Comparison of ENCODE assay signal across 11 cellular contexts in the genomic region with DNA sequence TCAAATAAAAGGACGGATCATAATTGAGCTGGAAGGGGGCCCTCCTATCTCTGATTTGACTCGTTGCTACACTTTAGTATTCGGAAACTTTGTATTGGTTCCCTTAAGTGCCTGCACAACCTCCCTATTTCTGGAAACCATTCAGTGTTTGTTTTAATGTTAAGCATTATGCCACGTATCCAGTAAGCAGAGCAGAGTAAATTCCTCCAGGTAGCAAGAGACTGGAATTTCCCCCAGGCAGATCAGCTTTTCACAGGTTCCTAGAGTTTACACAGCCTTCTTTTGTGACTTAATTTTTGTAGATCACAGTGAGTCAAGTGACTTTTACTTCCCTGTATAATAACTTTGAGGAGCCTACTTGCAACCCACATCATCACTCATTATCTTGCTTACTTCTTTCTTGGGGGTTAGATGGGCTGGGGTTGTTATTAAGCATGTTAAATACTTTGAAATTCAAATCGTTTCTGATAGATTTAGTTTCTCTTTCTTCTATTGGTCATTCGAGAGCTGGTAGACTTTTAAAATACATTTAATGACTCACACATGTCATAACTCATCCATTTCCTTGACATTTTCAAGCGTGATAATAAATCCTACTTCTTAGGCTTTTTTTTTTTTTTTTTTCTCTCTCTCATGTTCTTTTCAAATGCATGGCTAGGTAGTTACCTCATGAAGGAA.
DNase-seq lines count a peak whose midpoint lies in the region; ATAC-seq, FAIRE-seq and TF ChIP-seq lines count a peak whose summit lies in the region.
"Had no signal": no experiment of that assay in that cellular context is flagged by ENCODE, and none has a peak within 500 bp of the region (broad histone marks: within the 10 kb centered on the region; RNA-seq: fewer than 3 reads in every experiment).

No MANE protein-coding gene starts in this region.

- no peaks in the 10 kb centered on the region for H4K20me1 ChIP-seq in neural cell (ENCODE audit: insufficient read depth)

- no peaks in the 10 kb centered on the region for H3K36me3 ChIP-seq in neural cell (ENCODE audit: insufficient read depth, low read length)

- peaks cover 27% of the 10 kb centered on the region for H3K79me2 ChIP-seq in neural cell (replicated peaks; ENCODE audit: insufficient read depth, low read length)

- ATAC-seq in esophagus mucosa (peak; percentile 81), HG03442 (IDR thresholded peaks at IDR 0.05; ENCODE audit: unreplicated experiment) (no peak), HG03342 (IDR thresholded peaks at IDR 0.05; ENCODE audit: unreplicated experiment) (no peak), GM19351 (IDR thresholded peaks at IDR 0.05; ENCODE audit: unreplicated experiment) (no peak)

- no peak overlapping the region for H3K4me2 ChIP-seq in neural cell (ENCODE audit: low read length)

- no peak for FAIRE-seq in D721Med (lab: Jason Lieb, UNC)

- TF ChIP-seq CTCF in neural cell (IDR thresholded peaks at IDR 0.05; ENCODE audit: poor library complexity, severe bottlenecking): no peak
- TF ChIP-seq CTCF in D721Med (IDR thresholded peaks at IDR 0.05; ENCODE audit: insufficient read depth, missing control alignments): no peak

- H3K27ac ChIP-seq in neural cell (ENCODE audit: low read length): no peak overlapping the region
- H3K27ac ChIP-seq: GM23248 had no signal

- no peaks in the 10 kb centered on the region for H3K9me3 ChIP-seq in neural cell (ENCODE audit: low read length)

- peak; percentile 7 for DNase-seq in Daoy (ENCODE audit: low read depth)
- peak; percentile 60 for DNase-seq in NOMO-1 treated with DMSO at 0.1 percent for 48 hours (lab: John Stamatoyannopoulos, UW; ENCODE audit: unreplicated experiment)
- DNase-seq in D721Med (ENCODE audit: insufficient read length, low spot score): no peak
- DNase-seq: naive B cell, T1000 had no signal

- H3K4me3 ChIP-seq in neural cell (ENCODE audit: low read length): no peak overlapping the region
- H3K4me3 ChIP-seq: GM23248 had no signal

- TF ChIP-seq RAD21 in neural cell (conservative IDR thresholded peaks at IDR 0.05): no peak

- TF ChIP-seq EP300 in neural cell (conservative IDR thresholded peaks at IDR 0.05; ENCODE audit: poor library complexity, severe bottlenecking): peak; percentile 38

- H2AFZ ChIP-seq in neural cell (ENCODE audit: low read depth, low read length): no peak overlapping the region
- H2AFZ ChIP-seq: GM23248 had no signal

- H3F3A ChIP-seq in neural cell (ENCODE audit: insufficient read depth, low read length, poor library complexity, severe bottlenecking): peaks cover 8% of the 10 kb centered on the region

- H3K27me3 ChIP-seq in neural cell (ENCODE audit: insufficient read depth, low read depth, low read length): no peaks in the 10 kb centered on the region

- no peak overlapping the region for H3K9ac ChIP-seq in neural cell (ENCODE audit: low read length)
- H3K9ac ChIP-seq: GM23248 had no signal

- no peaks in the 10 kb centered on the region for H3K9me2 ChIP-seq in neural cell (ENCODE audit: insufficient read depth, low read length)

TF ChIP-seq in neural cell, 6 proteins besides CTCF, POLR2A, EP300 and RAD21:
- TF ChIP-seq TAF1 (IDR thresholded peaks at IDR 0.05; ENCODE audit: low read depth) (no peak), MXI1 (conservative IDR thresholded peaks at IDR 0.05; ENCODE audit: poor library complexity, severe bottlenecking) (no peak), SMC3 (conservative IDR thresholded peaks at IDR 0.05; ENCODE audit: poor library complexity) (no peak), POLR2AphosphoS5 (IDR thresholded peaks at IDR 0.05) (no peak), EZH2 (IDR thresholded peaks at IDR 0.05; ENCODE audit: borderline replicate concordance, insufficient read depth, low read length, poor library complexity, severe bottlenecking) (no peak)
- TF ChIP-seq, protein P1, sequence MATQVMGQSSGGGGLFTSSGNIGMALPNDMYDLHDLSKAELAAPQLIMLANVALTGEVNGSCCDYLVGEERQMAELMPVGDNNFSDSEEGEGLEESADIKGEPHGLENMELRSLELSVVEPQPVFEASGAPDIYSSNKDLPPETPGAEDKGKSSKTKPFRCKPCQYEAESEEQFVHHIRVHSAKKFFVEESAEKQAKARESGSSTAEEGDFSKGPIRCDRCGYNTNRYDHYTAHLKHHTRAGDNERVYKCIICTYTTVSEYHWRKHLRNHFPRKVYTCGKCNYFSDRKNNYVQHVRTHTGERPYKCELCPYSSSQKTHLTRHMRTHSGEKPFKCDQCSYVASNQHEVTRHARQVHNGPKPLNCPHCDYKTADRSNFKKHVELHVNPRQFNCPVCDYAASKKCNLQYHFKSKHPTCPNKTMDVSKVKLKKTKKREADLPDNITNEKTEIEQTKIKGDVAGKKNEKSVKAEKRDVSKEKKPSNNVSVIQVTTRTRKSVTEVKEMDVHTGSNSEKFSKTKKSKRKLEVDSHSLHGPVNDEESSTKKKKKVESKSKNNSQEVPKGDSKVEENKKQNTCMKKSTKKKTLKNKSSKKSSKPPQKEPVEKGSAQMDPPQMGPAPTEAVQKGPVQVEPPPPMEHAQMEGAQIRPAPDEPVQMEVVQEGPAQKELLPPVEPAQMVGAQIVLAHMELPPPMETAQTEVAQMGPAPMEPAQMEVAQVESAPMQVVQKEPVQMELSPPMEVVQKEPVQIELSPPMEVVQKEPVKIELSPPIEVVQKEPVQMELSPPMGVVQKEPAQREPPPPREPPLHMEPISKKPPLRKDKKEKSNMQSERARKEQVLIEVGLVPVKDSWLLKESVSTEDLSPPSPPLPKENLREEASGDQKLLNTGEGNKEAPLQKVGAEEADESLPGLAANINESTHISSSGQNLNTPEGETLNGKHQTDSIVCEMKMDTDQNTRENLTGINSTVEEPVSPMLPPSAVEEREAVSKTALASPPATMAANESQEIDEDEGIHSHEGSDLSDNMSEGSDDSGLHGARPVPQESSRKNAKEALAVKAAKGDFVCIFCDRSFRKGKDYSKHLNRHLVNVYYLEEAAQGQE (IDR thresholded peaks at IDR 0.05; ENCODE audit: borderline replicate concordance): no peak
